Comparison of ENCODE assay signal across 11 cellular contexts in genomic region chr12:132766380-132767085, GRCh38. TPM values are rescaled to one million over a fixed set of nuclear protein-coding genes. Genes with fewer than 3 reads are reported as not detected.
DNase-seq lines count a peak whose midpoint lies in the region; ATAC-seq and TF ChIP-seq lines count a peak whose summit lies in the region.
"Had no signal": no experiment of that assay in that cellular context is flagged by ENCODE, and none has a peak within 500 bp of the region (broad histone marks: within the 10 kb centered on the region; RNA-seq: fewer than 3 reads in every experiment).

No MANE protein-coding gene starts in this region.

- DNase-seq in Caki2 (ENCODE audit: low read depth): peak; percentile 10
- no peak for DNase-seq in OCI-LY7 (ENCODE audit: low spot score)
- DNase-seq in fibroblast of the aortic adventitia (ENCODE audit: low read depth): peak; percentile 16
- no peak for DNase-seq in neuronal stem cell (ENCODE audit: low spot score)
- DNase-seq in RKO (ENCODE audit: low spot score): no peak
- no peak for DNase-seq in activated CD8-positive, alpha-beta memory T cell treated with anti-CD3 and anti-CD28 coated beads, Interleukin-2, amount 10 ng/mL, durations not matched to agents 7 days and 5 days
- DNase-seq: DMS53, NCI-H187 had no signal

- peak overlapping the region; percentile 65 for H4K8ac ChIP-seq in neuronal stem cell (ENCODE audit: low read depth, low read length)

- H3K9me2 ChIP-seq in OCI-LY7 (ENCODE audit: insufficient read depth, low read length): no peaks in the 10 kb centered on the region

- peaks cover 18% of the 10 kb centered on the region for H3K36me3 ChIP-seq in OCI-LY7 (ENCODE audit: insufficient read depth, low read length)
- H3K36me3 ChIP-seq in neuronal stem cell (replicated peaks in 1 of 2; ENCODE audit: control insufficient read depth in 2 of 2, insufficient read depth in 2 of 2, low read length in 2 of 2): peaks cover 3 to 30% of the 10 kb centered on the region in 2 donors

- H3K27ac Mint-ChIP-seq in activated CD8-positive, alpha-beta memory T cell treated with anti-CD3 and anti-CD28 coated beads, Interleukin-2, amount 10 ng/mL, durations not matched to agents 7 days and 5 days: no peak overlapping the region
- H3K27ac Mint-ChIP-seq: progenitor cell of endocrine pancreas had no signal

- no peak overlapping the region for H2BK120ac ChIP-seq in neuronal stem cell (ENCODE audit: low read depth, low read length)

- peaks cover 31% of the 10 kb centered on the region for H3K4me1 Mint-ChIP-seq in activated CD8-positive, alpha-beta memory T cell treated with anti-CD3 and anti-CD28 coated beads, Interleukin-2, amount 10 ng/mL, durations not matched to agents 7 days and 5 days

- H3K9me3 ChIP-seq in OCI-LY7 (ENCODE audit: low read length) (no peaks in the 10 kb centered on the region), neuronal stem cell (replicated peaks in 1 of 2; ENCODE audit: control insufficient read depth in 2 of 2, insufficient read depth in 1 of 2, low read depth in 1 of 2, low read length in 2 of 2) (no peaks in the 10 kb centered on the region)

- H3K4me3 Mint-ChIP-seq in activated CD8-positive, alpha-beta memory T cell treated with anti-CD3 and anti-CD28 coated beads, Interleukin-2, amount 10 ng/mL, durations not matched to agents 7 days and 5 days: no peak overlapping the region

- H3K4me3 ChIP-seq in OCI-LY7 (ENCODE audit: low read depth, low read length, poor library complexity, severe bottlenecking) (no peak overlapping the region), fibroblast of the aortic adventitia (ENCODE audit: low read depth, low read length) (no peak overlapping the region), neuronal stem cell (ENCODE audit: low read length in 2 of 2) (peak overlapping the region in 1 of 2 donors; percentile 29)

- no peak overlapping the region for H3K18ac ChIP-seq in neuronal stem cell (ENCODE audit: low read length)

- H3K23ac ChIP-seq in neuronal stem cell (ENCODE audit: low read depth, low read length, poor library complexity): no peak overlapping the region

- no peaks in the 10 kb centered on the region for H4K20me1 ChIP-seq in OCI-LY7 (ENCODE audit: insufficient read depth, low read length)

- H3K27me3 ChIP-seq in neuronal stem cell (ENCODE audit: control insufficient read depth in 3 of 3, insufficient read depth in 3 of 3, low read depth in 1 of 3, low read length in 3 of 3): no peaks in the 10 kb centered on the region

- no peaks in the 10 kb centered on the region for H3K27me3 Mint-ChIP-seq in activated CD8-positive, alpha-beta memory T cell treated with anti-CD3 and anti-CD28 coated beads, Interleukin-2, amount 10 ng/mL, durations not matched to agents 7 days and 5 days
- H3K27me3 Mint-ChIP-seq: progenitor cell of endocrine pancreas had no signal

- no CpG with 5 or more reads among the region's 27 CpGs for WGBS in neuronal stem cell (ENCODE audit: extremely low coverage in 2 of 2, insufficient read length in 2 of 2, insufficient replicate concordance in 1 of 2), 2 donors

- TF ChIP-seq CTCF in OCI-LY7 (conservative IDR thresholded peaks at IDR 0.05; ENCODE audit: low read length) (no peak), fibroblast of the aortic adventitia (IDR thresholded peaks at IDR 0.05; ENCODE audit: insufficient read depth, low read length) (no peak)

- peaks cover 15% of the 10 kb centered on the region; the same call in 1 of the 2 replicates for H3K79me2 ChIP-seq in OCI-LY7 (ENCODE audit: insufficient read depth, low read depth, low read length)

- peak overlapping the region; percentile 30 for H3K9ac ChIP-seq in neuronal stem cell (ENCODE audit: low read depth, low read length, poor library complexity)

- ATAC-seq in HG03565 (IDR thresholded peaks at IDR 0.05; ENCODE audit: unreplicated experiment): no peak
- no peak for ATAC-seq in GM18498 (IDR thresholded peaks at IDR 0.05; ENCODE audit: unreplicated experiment)
- ATAC-seq in activated CD8-positive, alpha-beta memory T cell treated with anti-CD3 and anti-CD28 coated beads, Interleukin-2, amount 10 ng/mL, durations not matched to agents 7 days and 5 days: no peak

- peaks cover 58% of the 10 kb centered on the region for H3K4me1 ChIP-seq in OCI-LY7 (ENCODE audit: insufficient read depth, low read length, poor library complexity, severe bottlenecking)
- no peaks in the 10 kb centered on the region for H3K4me1 ChIP-seq in neuronal stem cell (ENCODE audit: control insufficient read depth in 2 of 2, insufficient read depth in 1 of 2, low read depth in 1 of 2, low read length in 2 of 2)

- H2BK5ac ChIP-seq in neuronal stem cell (ENCODE audit: low read length): no peak overlapping the region

- H3K14ac ChIP-seq in neuronal stem cell (ENCODE audit: low read length): no peak overlapping the region

- peak overlapping the region; percentile 56 for H2AK5ac ChIP-seq in neuronal stem cell (ENCODE audit: low read depth, low read length)

- H3K27ac ChIP-seq in OCI-LY7 (ENCODE audit: low read depth, low read length, poor library complexity, severe bottlenecking): peak overlapping the region; percentile 99
- no peak overlapping the region for H3K27ac ChIP-seq in neuronal stem cell (replicated peaks; ENCODE audit: low read length)

- H3K36me3 Mint-ChIP-seq in activated CD8-positive, alpha-beta memory T cell treated with anti-CD3 and anti-CD28 coated beads, Interleukin-2, amount 10 ng/mL, durations not matched to agents 7 days and 5 days: peaks cover 17% of the 10 kb centered on the region

- no peaks in the 10 kb centered on the region for H3K9me3 Mint-ChIP-seq in activated CD8-positive, alpha-beta memory T cell treated with anti-CD3 and anti-CD28 coated beads, Interleukin-2, amount 10 ng/mL, durations not matched to agents 7 days and 5 days (ENCODE audit: low read depth)

- H3K79me1 ChIP-seq in neuronal stem cell (ENCODE audit: low read depth, low read length): peaks cover 2% of the 10 kb centered on the region

- CTCF ChIA-PET in OCI-LY7 (lab: Charles Lee; ENCODE audit: unreplicated experiment): no interaction called here
- CTCF ChIA-PET in activated CD8-positive, alpha-beta memory T cell treated with anti-CD3 and anti-CD28 coated beads, Interleukin-2, amount 10 ng/mL, durations not matched to agents 7 days and 5 days (lab: Charles Lee): interaction anchor here (0.7 to 2.6 kb wide), 6 partner anchors 11 to 415 kb away, joined by 3 to 13 read pairs (median 4); partner anchors contain the start of gene ZNF268

- POLR2A ChIA-PET in OCI-LY7 (lab: Charles Lee): no interaction called here

- in situ Hi-C loops in Caki2 (cut with HindIII; ENCODE audit: low pct_unique_long_range_greater_than_20kb, low sequenced_read_pairs): no loop called here

- no TSS peak for BruUV-seq in OCI-LY7 (replicated peaks; lab: Mats Ljungman, UMichigan)

- intact Hi-C loops in OCI-LY7 (cut with micrococcal nuclease; ENCODE audit: unreplicated experiment): no loop called here

- no peak overlapping the region for H4K91ac ChIP-seq in neuronal stem cell (ENCODE audit: low read depth, low read length, poor library complexity)

- peak overlapping the region; percentile 37 for H2BK15ac ChIP-seq in neuronal stem cell (ENCODE audit: low read length)

- H2BK12ac ChIP-seq in neuronal stem cell (ENCODE audit: low read length): peak overlapping the region; percentile 41

- no peak overlapping the region for H2AFZ ChIP-seq in OCI-LY7 (ENCODE audit: low read length)
- no peak overlapping the region for H2AFZ ChIP-seq in neuronal stem cell (ENCODE audit: low read length)

- no peak overlapping the region for H3K4ac ChIP-seq in neuronal stem cell (ENCODE audit: low read length)

- H3K4me2 ChIP-seq in OCI-LY7 (ENCODE audit: low read length) (no peak overlapping the region), neuronal stem cell (ENCODE audit: insufficient read depth, low read length, poor library complexity, severe bottlenecking) (no peak overlapping the region)

RNA-seq across cellular contexts. Expression of gene ANKLE2, which starts 4.9 kb away (rescaled TPM):
- 47.4 and 55.9 TPM in 2 replicates for total RNA-seq in Caki2 (2014; rRNA removed; shearing (Covaris generic); ENCODE audit: low replicate concordance)
- 88.0 and 95.4 TPM in 2 replicates for total RNA-seq in OCI-LY7 (2014; rRNA removed; shearing (Covaris generic))
- total RNA-seq in OCI-LY7 (2022) (113 and 121 TPM in 2 replicates), fibroblast of the aortic adventitia (ENCODE audit: low replicate concordance) (58.5 and 68.4 TPM in 2 replicates)
- 34.7 TPM for polyA plus RNA-seq in neuronal stem cell (2013, experiment 1 of 2)
- 30.8 TPM for polyA plus RNA-seq in neuronal stem cell (2013, experiment 2 of 2)
- total RNA-seq in activated CD8-positive, alpha-beta memory T cell treated with anti-CD3 and anti-CD28 coated beads, Interleukin-2, amount 10 ng/mL, durations not matched to agents 7 days and 5 days: 100 to 1,000 TPM; 105 to 106 TPM

RNA-seq across cellular contexts. Expression of gene PGAM5, which starts 55.9 kb away (rescaled TPM):
- 66.6 and 67.5 TPM in 2 replicates for total RNA-seq in Caki2 (2014; rRNA removed; shearing (Covaris generic); ENCODE audit: low replicate concordance)
- 94.9 and 97.2 TPM in 2 replicates for total RNA-seq in OCI-LY7 (2014; rRNA removed; shearing (Covaris generic))
- total RNA-seq in OCI-LY7 (2022) (86.5 and 95.6 TPM in 2 replicates), fibroblast of the aortic adventitia (ENCODE audit: low replicate concordance) (1.6 and 22.4 TPM in 2 replicates)
- polyA plus RNA-seq in neuronal stem cell (2013, experiment 1 of 2): 33.9 TPM
- 34.5 TPM for polyA plus RNA-seq in neuronal stem cell (2013, experiment 2 of 2)
- 10 to 100 TPM; 59.6 to 70.1 TPM for total RNA-seq in activated CD8-positive, alpha-beta memory T cell treated with anti-CD3 and anti-CD28 coated beads, Interleukin-2, amount 10 ng/mL, durations not matched to agents 7 days and 5 days

Comparison
In these comparisons a context has a peak if more than half of its experiments do, and no peak if none do; other contexts are left out.
1. DNase-seq: peak in Caki2 (single experiment) and fibroblast of the aortic adventitia (single experiment); none in OCI-LY7 (single experiment), neuronal stem cell (single experiment), RKO (single experiment) and activated CD8-positive, alpha-beta memory T cell treated with anti-CD3 and anti-CD28 coated beads, Interleukin-2, amount 10 ng/mL, durations not matched to agents 7 days and 5 days (single experiment).